ENCODE assay signal across 1 cellular context in genomic region chr7:2558620-2559282, GRCh38.
TF ChIP-seq lines count a peak whose summit lies in the region.

TSS of gene IQCE (plus strand) at chr7:2558979. CDS start at chr7:2559182, 203 bp downstream.

TF ChIP-seq in HepG2, 621 proteins besides CTCF, POLR2A, EP300 and RAD21 (continued from another document and continues in another):
- TF ChIP-seq ZBTB4 (CRISPR knock-in tag; IDR thresholded peaks at IDR 0.05; ENCODE audit: borderline replicate concordance) (no peak), ZFX (CRISPR knock-in tag; IDR thresholded peaks at IDR 0.05; ENCODE audit: low read depth) (peak; percentile 77), PRDM10 (CRISPR knock-in tag; IDR thresholded peaks at IDR 0.05; ENCODE audit: low read depth) (peak; percentile 94), GZF1 (CRISPR knock-in tag; IDR thresholded peaks at IDR 0.05) (no peak), CENPBD1 (CRISPR knock-in tag; IDR thresholded peaks at IDR 0.05; ENCODE audit: borderline replicate concordance, low read depth) (no peak), NBN (conservative IDR thresholded peaks at IDR 0.05) (no peak), TBP (CRISPR knock-in tag; IDR thresholded peaks at IDR 0.05) (no peak), ZBTB3 (CRISPR knock-in tag; IDR thresholded peaks at IDR 0.05; ENCODE audit: borderline replicate concordance, low read depth) (no peak; the same call in 1 of the 2 replicates), TEAD3 (CRISPR knock-in tag; optimal IDR thresholded peaks at IDR 0.05; ENCODE audit: borderline replicate concordance) (peak; percentile 53), SRF (IDR thresholded peaks at IDR 0.05; ENCODE audit: low read depth, low read length) (no peak), ZNF382 (CRISPR knock-in tag; IDR thresholded peaks at IDR 0.05; ENCODE audit: borderline replicate concordance) (no peak), ZNF781 (CRISPR knock-in tag; IDR thresholded peaks at IDR 0.05; ENCODE audit: borderline replicate concordance, not compliant biosample characterization) (no peak), THRA (CRISPR knock-in tag; IDR thresholded peaks at IDR 0.05; ENCODE audit: borderline replicate concordance) (no peak), KDM3A (CRISPR knock-in tag; IDR thresholded peaks at IDR 0.05; ENCODE audit: low read depth) (no peak), ZNF850 (CRISPR knock-in tag; conservative IDR thresholded peaks at IDR 0.05) (no peak), HNRNPL (IDR thresholded peaks at IDR 0.05; ENCODE audit: low read depth, low read length) (no peak), AHR (CRISPR knock-in tag; IDR thresholded peaks at IDR 0.05) (no peak), ZNF619 (CRISPR knock-in tag; IDR thresholded peaks at IDR 0.05) (no peak), DZIP1 (CRISPR knock-in tag; IDR thresholded peaks at IDR 0.05) (no peak), DBP (CRISPR knock-in tag; IDR thresholded peaks at IDR 0.05; ENCODE audit: not compliant biosample characterization) (no peak), ZNF275 (CRISPR knock-in tag; IDR thresholded peaks at IDR 0.05; ENCODE audit: borderline replicate concordance) (no peak), POLR2AphosphoS5 (IDR thresholded peaks at IDR 0.05; ENCODE audit: low read depth, low read length) (no peak), HOXA9 (CRISPR knock-in tag; IDR thresholded peaks at IDR 0.05; ENCODE audit: borderline replicate concordance) (no peak), CHCHD3 (CRISPR knock-in tag; IDR thresholded peaks at IDR 0.05) (no peak), MYPOP (CRISPR knock-in tag; IDR thresholded peaks at IDR 0.05) (peak; percentile 31), ZEB1 (IDR thresholded peaks at IDR 0.05; ENCODE audit: insufficient replicate concordance, low read depth) (no peak), ZZZ3 (CRISPR knock-in tag; IDR thresholded peaks at IDR 0.05; ENCODE audit: borderline replicate concordance) (no peak), SP1 (IDR thresholded peaks at IDR 0.05) (no peak), SP1 (CRISPR knock-in tag; IDR thresholded peaks at IDR 0.05) (no peak), ZNF709 (CRISPR knock-in tag; IDR thresholded peaks at IDR 0.05) (no peak), ZIK1 (CRISPR knock-in tag; IDR thresholded peaks at IDR 0.05; ENCODE audit: borderline replicate concordance, low read depth) (no peak; the same call in 1 of the 2 replicates), HDAC2 (CRISPR knock-in tag; IDR thresholded peaks at IDR 0.05) (0 out of 2 replicates have a peak, but pooled peaks have one; percentile 11), ZBED4 (CRISPR knock-in tag; IDR thresholded peaks at IDR 0.05; ENCODE audit: borderline replicate concordance) (no peak), BHLHE40 (IDR thresholded peaks at IDR 0.05; ENCODE audit: low read length) (no peak), SATB2 (CRISPR knock-in tag; IDR thresholded peaks at IDR 0.05) (no peak), FOXK2 (IDR thresholded peaks at IDR 0.05) (no peak), EHMT2 (IDR thresholded peaks at IDR 0.05; ENCODE audit: borderline replicate concordance, low read depth, low read length) (no peak), ZSCAN31 (CRISPR knock-in tag; IDR thresholded peaks at IDR 0.05; ENCODE audit: low read depth) (peak; percentile 80; the same call in 1 of the 2 replicates), ZBTB34 (CRISPR knock-in tag; IDR thresholded peaks at IDR 0.05) (no peak), SSRP1 (CRISPR knock-in tag; IDR thresholded peaks at IDR 0.05) (no peak), KLF12 (CRISPR knock-in tag; IDR thresholded peaks at IDR 0.05; ENCODE audit: borderline replicate concordance) (no peak), ZNF24 (IDR thresholded peaks at IDR 0.05) (no peak), MXD4 (CRISPR knock-in tag; IDR thresholded peaks at IDR 0.05) (no peak; the same call in 1 of the 2 replicates)
